Comparison of ENCODE assay signal across 23 cellular contexts in the genomic region with DNA sequence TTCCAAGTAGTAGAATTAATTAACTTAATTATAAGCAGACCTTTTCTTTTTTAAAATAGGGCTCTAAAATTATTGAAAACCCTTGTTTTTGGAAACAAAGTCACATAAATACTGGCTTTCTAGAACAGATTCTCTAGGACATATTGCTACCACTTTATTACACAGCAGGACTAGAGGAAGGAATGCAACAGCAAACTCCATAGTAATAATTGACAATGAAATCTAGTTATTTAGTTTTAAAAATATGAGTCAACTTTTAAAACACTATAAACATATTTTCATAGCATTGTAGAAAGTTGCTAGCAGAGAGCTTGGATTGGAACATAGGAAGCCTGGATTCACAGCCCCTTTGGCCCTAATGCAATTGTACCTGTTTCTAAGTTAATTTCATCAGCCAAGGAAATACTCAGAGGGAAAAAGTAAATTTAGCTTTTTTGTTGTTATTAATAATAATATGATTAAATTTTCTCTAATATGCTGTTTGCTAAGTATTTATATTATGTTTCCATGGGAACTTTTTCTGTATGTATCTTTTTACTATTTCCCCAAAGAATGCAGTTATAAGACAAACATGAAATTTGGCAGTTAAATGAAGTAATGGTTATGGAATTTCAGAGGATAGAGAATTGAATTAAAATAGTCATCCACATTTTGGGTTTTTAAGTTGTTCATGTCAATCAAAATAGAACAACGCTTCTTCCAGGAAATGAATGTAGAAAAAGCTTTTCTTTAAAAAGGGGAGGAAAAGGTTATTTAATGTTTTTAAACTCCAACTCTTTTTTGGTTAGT. TPM values are rescaled to one million over a fixed set of nuclear protein-coding genes. Genes with fewer than 3 reads are reported as not detected.
DNase-seq lines count a peak whose midpoint lies in the region; FAIRE-seq and TF ChIP-seq lines count a peak whose summit lies in the region.
"Had no signal": no experiment of that assay in that cellular context is flagged by ENCODE, and none has a peak within 500 bp of the region (broad histone marks: within the 10 kb centered on the region; RNA-seq: fewer than 3 reads in every experiment).

No MANE protein-coding gene starts in this region.

- CTCF ChIA-PET in MCF 10A (lab: Yijun Ruan, JAX): interaction anchor here (0.7 to 1.1 kb wide), 3 partner anchors 32 to 51 kb away, joined by 3 read pairs; no protein-coding TSS in a partner anchor

- H3K36me3 Mint-ChIP-seq in nephron (ENCODE audit: low read depth) (peaks cover 85% of the 10 kb centered on the region), immature natural killer cell (no peaks in the 10 kb centered on the region), MCF 10A (ENCODE audit: insufficient read depth, unreplicated experiment) (peaks cover 7% of the 10 kb centered on the region)
- H3K36me3 Mint-ChIP-seq: activated naive CD4-positive, alpha-beta T cell treated with anti-CD3 and anti-CD28 coated beads, Interleukin-2, amount 50 U/mL, for 72 hours had no signal

- no peak overlapping the region for H3K4me3 ChIP-seq in SJSA1
- H3K4me3 ChIP-seq: esophagus muscularis mucosa had no signal

- peaks cover 51% of the 10 kb centered on the region for H3K4me1 Mint-ChIP-seq in nephron
- no peaks in the 10 kb centered on the region for H3K4me1 Mint-ChIP-seq in immature natural killer cell
- H3K4me1 Mint-ChIP-seq in MCF 10A (ENCODE audit: insufficient read depth, unreplicated experiment): peaks cover 7% of the 10 kb centered on the region
- H3K4me1 Mint-ChIP-seq: activated CD4-positive, alpha-beta memory T cell treated with anti-CD3 and anti-CD28 coated beads, Interleukin-2, amount 10 ng/mL, durations not matched to agents 7 days and 5 days; B cell; neural crest cell had no signal

- H3K9me3 Mint-ChIP-seq in nephron (no peaks in the 10 kb centered on the region), immature natural killer cell (no peaks in the 10 kb centered on the region), MCF 10A (ENCODE audit: unreplicated experiment) (no peaks in the 10 kb centered on the region)
- H3K9me3 Mint-ChIP-seq: activated CD4-positive, alpha-beta memory T cell treated with anti-CD3 and anti-CD28 coated beads, Interleukin-2, amount 10 ng/mL, durations not matched to agents 7 days and 5 days; activated T-cell treated with anti-CD3 and anti-CD28 coated beads, Interleukin-2, amount 50 U/mL, for 4 hours; neural crest cell; T-helper 1 cell treated with Interleukin-12 subunit alpha and Interleukin-12 subunit beta and Interleukin-4 antibody, amounts not matched to agents 30 μg/mL and 1 μg/mL, for 36 hours had no signal

- H3K36me3 ChIP-seq in SJSA1: peaks cover 54% of the 10 kb centered on the region
- H3K36me3 ChIP-seq: esophagus muscularis mucosa had no signal

- no peaks in the 10 kb centered on the region for H3K9me3 ChIP-seq in SJSA1 (replicated peaks)
- H3K9me3 ChIP-seq: esophagus muscularis mucosa had no signal

- H3K4me3 Mint-ChIP-seq in nephron (no peak overlapping the region), immature natural killer cell (no peak overlapping the region), MCF 10A (ENCODE audit: unreplicated experiment) (no peak overlapping the region)
- H3K4me3 Mint-ChIP-seq: activated CD4-positive, alpha-beta memory T cell treated with anti-CD3 and anti-CD28 coated beads, Interleukin-2, amount 10 ng/mL, durations not matched to agents 7 days and 5 days; activated T-cell treated with anti-CD3 and anti-CD28 coated beads, Interleukin-2, amount 50 U/mL, for 4 hours; B cell; neural crest cell; T-helper 1 cell treated with Interleukin-12 subunit alpha and Interleukin-12 subunit beta and Interleukin-4 antibody, amounts not matched to agents 30 μg/mL and 1 μg/mL, for 36 hours; type B pancreatic cell had no signal

- H3K27me3 ChIP-seq in SJSA1 (replicated peaks): no peaks in the 10 kb centered on the region
- H3K27me3 ChIP-seq: esophagus muscularis mucosa had no signal

- H3K27ac ChIP-seq in SJSA1: peak overlapping the region; percentile 19; the same call in 1 of the 2 replicates
- H3K27ac ChIP-seq: esophagus muscularis mucosa had no signal

- peak; percentile 50 for FAIRE-seq in endometrium (lab: Jason Lieb, UNC)
- FAIRE-seq: bronchial epithelial cell had no signal

- TF ChIP-seq CTCF in AG09319 (IDR thresholded peaks at IDR 0.05; ENCODE audit: low read depth, low read length) (peak; percentile 37), nephron (IDR thresholded peaks at IDR 0.05; ENCODE audit: unreplicated experiment in 3 of 3) (peak in 2 of 3 experiments; percentile 12 to 20), GM13977 (IDR thresholded peaks at IDR 0.05; ENCODE audit: extremely low read depth, insufficient read depth, missing control alignments) (no peak), MCF 10A (IDR thresholded peaks at IDR 0.05; ENCODE audit: unreplicated experiment) (no peak)

- H3K27me3 Mint-ChIP-seq in nephron (ENCODE audit: low read depth) (peaks cover 3% of the 10 kb centered on the region), immature natural killer cell (ENCODE audit: low read depth in 3 of 3) (peaks cover 0 to 2% (median 0%) of the 10 kb centered on the region in 3 donors), MCF 10A (ENCODE audit: insufficient read depth, unreplicated experiment) (no peaks in the 10 kb centered on the region)
- H3K27me3 Mint-ChIP-seq: B cell, type B pancreatic cell had no signal

- BruUV-seq in MCF 10A (replicated peaks; lab: Mats Ljungman, UMichigan): no TSS peak

- POLR2A ChIA-PET in MCF 10A (lab: Yijun Ruan, JAX): no interaction called here

- in situ Hi-C loops in GM13977 (cut with MboI; ENCODE audit: low pct_unique_long_range_greater_than_20kb, low sequenced_read_pairs, unreplicated experiment): no loop called here

- intact Hi-C loops in MCF 10A (cut with micrococcal nuclease): no loop called here

- peaks cover 19% of the 10 kb centered on the region for H3K4me1 ChIP-seq in SJSA1 (replicated peaks)

- H3K27ac Mint-ChIP-seq in nephron (peak overlapping the region; percentile 73 to 92 (median 83)), immature natural killer cell (no peak overlapping the region), MCF 10A (ENCODE audit: low read depth, unreplicated experiment) (no peak overlapping the region)
- H3K27ac Mint-ChIP-seq: activated CD4-positive, alpha-beta memory T cell treated with anti-CD3 and anti-CD28 coated beads, Interleukin-2, amount 10 ng/mL, durations not matched to agents 7 days and 5 days; activated naive CD4-positive, alpha-beta T cell treated with anti-CD3 and anti-CD28 coated beads, Interleukin-2, amount 50 U/mL, for 72 hours; B cell; T-helper 1 cell treated with Interleukin-12 subunit alpha and Interleukin-12 subunit beta and Interleukin-4 antibody, amounts not matched to agents 30 μg/mL and 1 μg/mL, for 36 hours; type B pancreatic cell had no signal

- DNase-seq in AG09319 (ENCODE audit: extremely low read depth, low read depth) (no peak), SJSA1 (ENCODE audit: low read depth in 1 of 2, low spot score in 2 of 2) (no peak), OCI-M1 (lab: John Stamatoyannopoulos, UW) (no peak), GM13977 (ENCODE audit: low spot score) (no peak), immature natural killer cell (no peak), MCF 10A (ENCODE audit: unreplicated experiment) (no peak)
- DNase-seq: activated CD4-positive, alpha-beta memory T cell treated with anti-CD3 and anti-CD28 coated beads, Interleukin-2, amount 10 ng/mL, durations not matched to agents 7 days and 5 days; activated T-cell treated with anti-CD3 and anti-CD28 coated beads, Interleukin-2, amount 50 U/mL, for 4 hours; Calu3; KG1; NCI-H1105; NCI-H2107; NCI-H524; stimulated activated naive CD4-positive, alpha-beta T cell had no signal

RNA-seq across cellular contexts. Expression of gene VCAN, which starts 45.6 kb away (rescaled TPM):
- total RNA-seq in SJSA1 (2014; rRNA removed; shearing (Covaris generic)): 46.0 and 69.4 TPM in 2 replicates
- 1 to 10 TPM in 2 of 3 donors, under 1 TPM in 1; 0.86 to 5.4 (median 1.6) TPM for polyA plus RNA-seq in immature natural killer cell
- total RNA-seq in MCF 10A (2022): 44.1 and 50.6 TPM in 2 replicates
- total RNA-seq: B cell had no signal

Comparison
In these comparisons a context has a peak if more than half of its experiments do, and no peak if none do; other contexts are left out.
1. CTCF ChIP-seq: peak in AG09319 (single experiment) and nephron (2 of 3); none in GM13977 (single experiment) and MCF 10A (single experiment).
2. H3K27ac Mint-ChIP-seq: peak in nephron (3 of 3); none in immature natural killer cell (0 of 6) and MCF 10A (single experiment).